In genomic region chr1:32813941-32814739, GRCh38 we compare ENCODE assay signal across 11 cellular contexts. TPM values are rescaled to one million over a fixed set of nuclear protein-coding genes. Genes with fewer than 3 reads are reported as not detected.
DNase-seq lines count a peak whose midpoint lies in the region; ATAC-seq and TF ChIP-seq lines count a peak whose summit lies in the region.
"Had no signal": no experiment of that assay in that cellular context is flagged by ENCODE, and none has a peak within 500 bp of the region (broad histone marks: within the 10 kb centered on the region; RNA-seq: fewer than 3 reads in every experiment).

No MANE protein-coding gene starts in this region.

- WGBS in suprapubic skin: 84% methylated on average over 11 of the region's 11 CpGs
- WGBS in prostate gland: 90% methylated on average over 11 of the region's 11 CpGs

- no peaks in the 10 kb centered on the region for H3K9me3 Mint-ChIP-seq in MCF 10A (ENCODE audit: unreplicated experiment)
- H3K9me3 Mint-ChIP-seq in WTC11: no peaks in the 10 kb centered on the region; the same call in 1 of the 2 replicates
- H3K9me3 Mint-ChIP-seq in type B pancreatic cell: no peaks in the 10 kb centered on the region

- TF ChIP-seq CTCF in MCF 10A (IDR thresholded peaks at IDR 0.05; ENCODE audit: unreplicated experiment) (no peak), breast epithelium (IDR thresholded peaks at IDR 0.05) (no peak), WTC11 (IDR thresholded peaks at IDR 0.05) (no peak), fibroblast of pulmonary artery (IDR thresholded peaks at IDR 0.05; ENCODE audit: low read length, missing control alignments) (no peak), type B pancreatic cell (conservative IDR thresholded peaks at IDR 0.05) (no peak), suprapubic skin (IDR thresholded peaks at IDR 0.05) (no peak), prostate gland (IDR thresholded peaks at IDR 0.05) (no peak)

- H3K36me3 Mint-ChIP-seq in MCF 10A (ENCODE audit: insufficient read depth, unreplicated experiment) (peaks cover 46% of the 10 kb centered on the region), WTC11 (peaks cover 43% of the 10 kb centered on the region), type B pancreatic cell (peaks cover 9% of the 10 kb centered on the region)

- H3K27ac Mint-ChIP-seq in MCF 10A (ENCODE audit: low read depth, unreplicated experiment): peak overlapping the region; percentile 57
- peak overlapping the region; percentile 86 for H3K27ac Mint-ChIP-seq in WTC11
- no peak overlapping the region for H3K27ac Mint-ChIP-seq in type B pancreatic cell

- H3K27me3 Mint-ChIP-seq in MCF 10A (ENCODE audit: insufficient read depth, unreplicated experiment) (no peaks in the 10 kb centered on the region), WTC11 (ENCODE audit: low read depth) (no peaks in the 10 kb centered on the region), type B pancreatic cell (no peaks in the 10 kb centered on the region)

- peaks cover 0 to 8% of the 10 kb centered on the region in 2 donors for H3K4me1 ChIP-seq in breast epithelium
- H3K4me1 ChIP-seq in suprapubic skin: peaks cover 33% of the 10 kb centered on the region
- H3K4me1 ChIP-seq in prostate gland (replicated peaks): no peaks in the 10 kb centered on the region

- H3K27me3 ChIP-seq in breast epithelium (no peaks in the 10 kb centered on the region), suprapubic skin (no peaks in the 10 kb centered on the region), prostate gland (replicated peaks; ENCODE audit: insufficient read depth) (no peaks in the 10 kb centered on the region)

- ATAC-seq in WTC11: no peak
- ATAC-seq: sciatic nerve had no signal

- no peak overlapping the region for H3K27ac ChIP-seq in breast epithelium
- H3K27ac ChIP-seq in suprapubic skin: no peak overlapping the region
- no peak overlapping the region for H3K27ac ChIP-seq in prostate gland

- H3K4me1 Mint-ChIP-seq in MCF 10A (ENCODE audit: insufficient read depth, unreplicated experiment) (peaks cover 35% of the 10 kb centered on the region), WTC11 (peaks cover 60% of the 10 kb centered on the region), type B pancreatic cell (ENCODE audit: unreplicated experiment) (peaks cover 37% of the 10 kb centered on the region)

- DNase-seq in MCF 10A (ENCODE audit: unreplicated experiment) (peak; percentile 75), breast epithelium (ENCODE audit: low spot score in 2 of 2) (no peak), WTC11 (ENCODE audit: low spot score) (no peak), fibroblast of pulmonary artery (ENCODE audit: low read depth) (peak; percentile 57), type B pancreatic cell (ENCODE audit: extremely low spot score, unreplicated experiment) (no peak), suprapubic skin (ENCODE audit: low spot score in 2 of 2) (no peak), prostate gland (ENCODE audit: low spot score) (no peak), HPDE6-E6E7 (ENCODE audit: extremely low spot score) (no peak)
- DNase-seq: Kasumi-1; stimulated activated naive CD4-positive, alpha-beta T cell had no signal

- CTCF ChIA-PET in MCF 10A (lab: Yijun Ruan, JAX) (no interaction called here), WTC11 (lab: Charles Lee) (interaction anchor here (1.1 kb wide), 1 partner anchor 59 kb away, joined by 3 read pairs; no protein-coding TSS in a partner anchor)

- peak overlapping the region; percentile 87 for H3K4me3 Mint-ChIP-seq in MCF 10A (ENCODE audit: unreplicated experiment)
- H3K4me3 Mint-ChIP-seq in WTC11: peak overlapping the region; percentile 4; the same call in 1 of the 2 replicates
- H3K4me3 Mint-ChIP-seq in type B pancreatic cell: peak overlapping the region; percentile 6

- no peak for TF ChIP-seq POLR2A in breast epithelium (IDR thresholded peaks at IDR 0.05)
- TF ChIP-seq POLR2A in suprapubic skin (IDR thresholded peaks at IDR 0.05): no peak
- no peak for TF ChIP-seq POLR2A in prostate gland (IDR thresholded peaks at IDR 0.05)

- intact Hi-C loops in MCF 10A (cut with micrococcal nuclease) (no loop called here), breast epithelium (cut with DNase I; ENCODE audit: low total_unique reads) (no loop called here), prostate gland (cut with DNase I) (no loop called here)

- POLR2A ChIA-PET in MCF 10A (lab: Yijun Ruan, JAX): interaction anchor here (1.0 to 2.4 kb wide), 2 partner anchors 15 to 16 kb away, joined by 3 to 11 read pairs; no protein-coding TSS in a partner anchor
- POLR2A ChIA-PET in WTC11 (lab: Charles Lee): no interaction called here

- H3K9me3 ChIP-seq in breast epithelium (no peaks in the 10 kb centered on the region), suprapubic skin (no peaks in the 10 kb centered on the region), prostate gland (no peaks in the 10 kb centered on the region)

- H3K36me3 ChIP-seq in breast epithelium (no peaks in the 10 kb centered on the region), suprapubic skin (peaks cover 18% of the 10 kb centered on the region), prostate gland (no peaks in the 10 kb centered on the region)

- no peak for TF ChIP-seq EP300 in suprapubic skin (IDR thresholded peaks at IDR 0.05)

- no TSS peak for BruUV-seq in MCF 10A (replicated peaks; lab: Mats Ljungman, UMichigan)

- no peak overlapping the region for H3K4me3 ChIP-seq in breast epithelium
- H3K4me3 ChIP-seq in fibroblast of pulmonary artery (replicated peaks; ENCODE audit: low read depth, low read length): no peak overlapping the region
- H3K4me3 ChIP-seq in suprapubic skin: no peak overlapping the region
- no peak overlapping the region for H3K4me3 ChIP-seq in prostate gland

TF ChIP-seq in WTC11, 78 proteins besides CTCF, POLR2A, EP300 and RAD21:
- TF ChIP-seq RORB (CRISPR knock-in tag; IDR thresholded peaks at IDR 0.05): no peak
- TF ChIP-seq ZNF232 (CRISPR knock-in tag; IDR thresholded peaks at IDR 0.05): no peak
- peak; percentile 88 for TF ChIP-seq GABPB1 (CRISPR knock-in tag; IDR thresholded peaks at IDR 0.05)
- no peak for TF ChIP-seq FOXJ3 (CRISPR knock-in tag; IDR thresholded peaks at IDR 0.05; ENCODE audit: borderline replicate concordance)
- no peak for TF ChIP-seq FOXP1 (CRISPR knock-in tag; IDR thresholded peaks at IDR 0.05; ENCODE audit: borderline replicate concordance)
- no peak for TF ChIP-seq E2F5 (CRISPR knock-in tag; IDR thresholded peaks at IDR 0.05)
- no peak for TF ChIP-seq GTF2I (CRISPR knock-in tag; conservative IDR thresholded peaks at IDR 0.05)

RNA-seq across cellular contexts. Expression of gene YARS1, which starts 3.0 kb away (rescaled TPM):
- total RNA-seq in MCF 10A (2022) (347 and 372 TPM in 2 replicates), breast epithelium (10 to 100 TPM; 53.8 to 67.5 (median 67.2) TPM), WTC11 (2021) (142 to 197 TPM (median 154 TPM) in 3 replicates), type B pancreatic cell (ENCODE audit: low replicate concordance) (83.7 and 103 TPM in 2 replicates), suprapubic skin (10 to 100 TPM; 47.1 to 68.1 (median 50.7) TPM), prostate gland (10 to 100 TPM; 32.0 to 63.5 TPM)

RNA-seq across cellular contexts. Expression of gene S100PBP, which starts 3.3 kb away (rescaled TPM):
- total RNA-seq in MCF 10A (2022) (24.4 and 34.1 TPM in 2 replicates), breast epithelium (10 to 100 TPM; 25.0 to 49.0 (median 29.5) TPM), WTC11 (2021) (62.9 to 73.2 TPM (median 70.2 TPM) in 3 replicates), type B pancreatic cell (ENCODE audit: low replicate concordance) (27.0 and 53.8 TPM in 2 replicates), suprapubic skin (10 to 100 TPM in 2 of 4 donors, 1 to 10 TPM in 2; 8.8 to 39.7 (median 18.1) TPM), prostate gland (10 to 100 TPM; 27.1 to 72.5 TPM)

RNA-seq across cellular contexts. Expression of gene FNDC5, which starts 56.6 kb away (rescaled TPM):
- total RNA-seq in MCF 10A (2022) (not detected in 2 replicates), breast epithelium (under 1 TPM in 2 of 3 donors, not detected in 1; 0.59 to 0.96 TPM), WTC11 (2021) (1.2 to 1.6 TPM (median 1.4 TPM) in 3 replicates), type B pancreatic cell (ENCODE audit: low replicate concordance) (20.0 and 49.9 TPM in 2 replicates), suprapubic skin (1 to 10 TPM in 2 of 4 donors, under 1 TPM in 1, not detected in 1; 0.48 to 3.0 (median 1.6) TPM), prostate gland (10 to 100 TPM in 1 of 2 donors, 1 to 10 TPM in 1; 1.5 to 19.1 TPM)

Comparison
In these comparisons a context has a peak if more than half of its experiments do, and no peak if none do; other contexts are left out.
1. DNase-seq: peak in MCF 10A (single experiment) and fibroblast of pulmonary artery (single experiment); none in breast epithelium (0 of 2), WTC11 (single experiment), type B pancreatic cell (single experiment), suprapubic skin (0 of 2), prostate gland (single experiment) and HPDE6-E6E7 (single experiment).
2. H3K4me3 Mint-ChIP-seq: peak in every context shown above with its lines; median percentile 87 in MCF 10A; 6 in type B pancreatic cell; 4 in WTC11.